Comparison of ENCODE assay signal across 15 cellular contexts in genomic region chr20:46063151-46063550, GRCh38. TPM values are rescaled to one million over a fixed set of nuclear protein-coding genes. Genes with fewer than 3 reads are reported as not detected.
"Had no signal": no experiment of that assay in that cellular context is flagged by ENCODE, and none has a peak within 500 bp of the region (broad histone marks: within the 10 kb centered on the region; RNA-seq: fewer than 3 reads in every experiment).

No MANE protein-coding gene starts in this region.

- H3K9me3 Mint-ChIP-seq: activated T-cell treated with anti-CD3 and anti-CD28 coated beads, Interleukin-2, amount 50 U/mL, for 4 hours; effector memory CD8-positive, alpha-beta T cell; neural crest cell had no signal

- H3K4me3 Mint-ChIP-seq: activated T-cell treated with anti-CD3 and anti-CD28 coated beads, Interleukin-2, amount 50 U/mL, for 4 hours; effector memory CD8-positive, alpha-beta T cell; neural crest cell had no signal

- H3K9me3 ChIP-seq: adrenal gland, ovary, stomach had no signal

- H3K27ac ChIP-seq: adrenal gland, ovary, stomach had no signal

- H3K27me3 Mint-ChIP-seq: effector memory CD8-positive, alpha-beta T cell had no signal

- H3K27me3 ChIP-seq: adrenal gland, ovary had no signal

- DNase-seq: activated naive CD4-positive, alpha-beta T cell; activated T-cell treated with anti-CD3 and anti-CD28 coated beads, Interleukin-2, amount 50 U/mL, for 4 hours; adrenal gland; cortex of kidney; effector memory CD8-positive, alpha-beta T cell; erythroblast; hippocampal formation; ovary; stimulated activated CD4-positive, alpha-beta T cell treated with anti-CD3 and anti-CD28 coated beads, Interleukin-12 subunit alpha, Interleukin-12 subunit beta, amount 100 ng/mL, for 4 hours; stomach had no signal

- H3K4me3 ChIP-seq: adrenal gland, ovary, stomach had no signal

- FAIRE-seq: urothelium cell line had no signal

- ATAC-seq: effector memory CD8-positive, alpha-beta T cell had no signal

RNA-seq across cellular contexts. Expression of gene SLC12A5, which starts 34.1 kb away (rescaled TPM):
- total RNA-seq: activated CD8-positive, alpha-beta memory T cell treated with anti-CD3 and anti-CD28 coated beads for 36 hours; activated T-cell treated with anti-CD3 and anti-CD28 coated beads, Interleukin-2, amount 50 U/mL, for 4 hours; lower leg skin had no signal

RNA-seq across cellular contexts. Expression of gene MMP9, which starts 54.4 kb away (rescaled TPM):
- total RNA-seq: activated CD8-positive, alpha-beta memory T cell treated with anti-CD3 and anti-CD28 coated beads for 36 hours; neural crest cell; T-helper 2 cell treated with Interferon-gamma antibody and Interleukin-4, amounts not matched to agents 100 ng/mL and 5 ng/mL, for 36 hours had no signal
